In genomic region chrX:11913001-11913400, GRCh38 we compare ENCODE assay signal across 16 cellular contexts.
"Had no signal": no experiment of that assay in that cellular context is flagged by ENCODE, and none has a peak within 500 bp of the region (broad histone marks: within the 10 kb centered on the region; RNA-seq: fewer than 3 reads in every experiment).

No MANE protein-coding gene starts in this region.

- H3K27ac ChIP-seq: ascending aorta, cardiac muscle cell, epithelial cell of prostate, left lung, right atrium auricular region, thyroid gland had no signal

- DNase-seq: activated CD4-positive, alpha-beta T cell treated with anti-CD3 and anti-CD28 coated beads, Interleukin-2, amount 50 U/mL, for 4 hours; activated CD8-positive, alpha-beta memory T cell treated with anti-CD3 and anti-CD28 coated beads for 24 hours; activated CD8-positive, alpha-beta memory T cell treated with anti-CD3 and anti-CD28 coated beads, Interleukin-2, amount 50 U/mL, for 4 hours; activated T-cell treated with anti-CD3 and anti-CD28 coated beads, Interleukin-2, amount 50 U/mL, for 24 hours; hypothalamus; left lung; natural killer cell; stimulated activated CD4-positive, alpha-beta T cell treated with anti-CD3 and anti-CD28 coated beads, Interleukin-1b, Interleukin-23, amount 100 ng/mL, for 48 hours; substantia nigra; thyroid gland had no signal

- H3K27me3 ChIP-seq: ascending aorta, cardiac muscle cell, left lung, right atrium auricular region, thyroid gland had no signal

- H3K4me3 ChIP-seq: ascending aorta, cardiac muscle cell, left lung, lung, right atrium auricular region, thyroid gland had no signal

- H3K4me1 ChIP-seq: ascending aorta, left lung, right atrium auricular region, thyroid gland had no signal

- FAIRE-seq: islet of Langerhans had no signal

- H3K9me3 ChIP-seq: ascending aorta, left lung, right atrium auricular region, thyroid gland had no signal

- H3K36me3 ChIP-seq: ascending aorta, cardiac muscle cell, left lung, right atrium auricular region, thyroid gland had no signal
